13 cellular contexts compared by ENCODE assay signal in genomic region chr7:36690514-36691187, GRCh38. TPM values are rescaled to one million over a fixed set of nuclear protein-coding genes. Genes with fewer than 3 reads are reported as not detected.
DNase-seq lines count a peak whose midpoint lies in the region; ATAC-seq lines count a peak whose summit lies in the region.
"Had no signal": no experiment of that assay in that cellular context is flagged by ENCODE, and none has a peak within 500 bp of the region (broad histone marks: within the 10 kb centered on the region; RNA-seq: fewer than 3 reads in every experiment).

No MANE protein-coding gene starts in this region.

- H3K79me2 ChIP-seq in mesendoderm (ENCODE audit: control insufficient read depth, insufficient read depth, low read length) = no peaks in the 10 kb centered on the region

- CTCF ChIA-PET in activated naive CD4-positive, alpha-beta T cell treated with anti-CD3 and anti-CD28 coated beads, Interleukin-2, amount 10 ng/mL, durations not matched to agents 7 days and 5 days (lab: Charles Lee) = no interaction called here

- peaks cover 7 to 8% of the 10 kb centered on the region in 2 donors for H3K9me3 Mint-ChIP-seq in activated naive CD4-positive, alpha-beta T cell treated with anti-CD3 and anti-CD28 coated beads, Interleukin-2, amount 50 U/mL, for 72 hours
- H3K9me3 Mint-ChIP-seq in activated naive CD4-positive, alpha-beta T cell treated with anti-CD3 and anti-CD28 coated beads, Interleukin-2, amount 10 ng/mL, durations not matched to agents 7 days and 5 days = no peaks in the 10 kb centered on the region
- H3K9me3 Mint-ChIP-seq in activated naive CD8-positive, alpha-beta T cell (ENCODE audit: low read depth) = no peaks in the 10 kb centered on the region

- peaks cover 36% of the 10 kb centered on the region for H3K4me1 Mint-ChIP-seq in activated naive CD4-positive, alpha-beta T cell treated with anti-CD3 and anti-CD28 coated beads, Interleukin-2, amount 10 ng/mL, durations not matched to agents 7 days and 5 days
- H3K4me1 Mint-ChIP-seq in activated naive CD8-positive, alpha-beta T cell (ENCODE audit: low read depth) = peaks cover 64% of the 10 kb centered on the region

- no peak overlapping the region for H3K4me3 Mint-ChIP-seq in activated naive CD4-positive, alpha-beta T cell treated with anti-CD3 and anti-CD28 coated beads, Interleukin-2, amount 10 ng/mL, durations not matched to agents 7 days and 5 days
- peak overlapping the region; percentile 48 for H3K4me3 Mint-ChIP-seq in activated naive CD8-positive, alpha-beta T cell

- H3K36me3 Mint-ChIP-seq in activated naive CD4-positive, alpha-beta T cell treated with anti-CD3 and anti-CD28 coated beads, Interleukin-2, amount 50 U/mL, for 72 hours = peaks cover 6 to 10% of the 10 kb centered on the region in 2 donors
- H3K36me3 Mint-ChIP-seq in activated naive CD4-positive, alpha-beta T cell treated with anti-CD3 and anti-CD28 coated beads, Interleukin-2, amount 10 ng/mL, durations not matched to agents 7 days and 5 days = peaks cover 1% of the 10 kb centered on the region
- H3K36me3 Mint-ChIP-seq in activated naive CD8-positive, alpha-beta T cell = peaks cover 8% of the 10 kb centered on the region

- no peak overlapping the region for H2BK5ac ChIP-seq in mesendoderm (ENCODE audit: low read length)

- no peaks in the 10 kb centered on the region for H3K4me1 ChIP-seq in mesendoderm (ENCODE audit: control insufficient read depth, low read depth, low read length)

- H3K27me3 Mint-ChIP-seq in activated naive CD4-positive, alpha-beta T cell treated with anti-CD3 and anti-CD28 coated beads, Interleukin-2, amount 10 ng/mL, durations not matched to agents 7 days and 5 days = no peaks in the 10 kb centered on the region
- H3K27me3 Mint-ChIP-seq in activated naive CD8-positive, alpha-beta T cell = no peaks in the 10 kb centered on the region

- H4K5ac ChIP-seq in mesendoderm (ENCODE audit: low read length) = no peak overlapping the region

- no peak overlapping the region for H4K8ac ChIP-seq in mesendoderm (ENCODE audit: low read depth, low read length)

- H3K4me2 ChIP-seq in mesendoderm (ENCODE audit: low read length) = no peak overlapping the region

- H3K56ac ChIP-seq in mesendoderm (ENCODE audit: low read length) = no peak overlapping the region

- H2BK120ac ChIP-seq in mesendoderm (ENCODE audit: low read depth, low read length) = no peak overlapping the region

- no peak overlapping the region for H3K4me3 ChIP-seq in mesendoderm (ENCODE audit: low read length)
- H3K4me3 ChIP-seq: stomach had no signal

- in situ Hi-C loops in G401 (cut with HindIII; ENCODE audit: low sequenced_read_pairs) = no loop called here

- no peak overlapping the region for H3K4ac ChIP-seq in mesendoderm (ENCODE audit: low read depth, low read length)

- H3K27ac Mint-ChIP-seq in activated naive CD4-positive, alpha-beta T cell treated with anti-CD3 and anti-CD28 coated beads, Interleukin-2, amount 50 U/mL, for 72 hours = peak overlapping the region; percentile 24 to 67
- no peak overlapping the region for H3K27ac Mint-ChIP-seq in activated naive CD4-positive, alpha-beta T cell treated with anti-CD3 and anti-CD28 coated beads, Interleukin-2, amount 10 ng/mL, durations not matched to agents 7 days and 5 days
- H3K27ac Mint-ChIP-seq in activated naive CD8-positive, alpha-beta T cell = peak overlapping the region; percentile 97

- H3K79me1 ChIP-seq in mesendoderm (ENCODE audit: low read length) = no peaks in the 10 kb centered on the region

- WGBS in mesendoderm (ENCODE audit: extremely low coverage, insufficient coverage, low lambda C conversion rate) = no CpG with 5 or more reads among the region's 6 CpGs

- no peak overlapping the region for H3K23ac ChIP-seq in mesendoderm (ENCODE audit: low read length)

- no peaks in the 10 kb centered on the region for H3K27me3 ChIP-seq in mesendoderm (ENCODE audit: insufficient read depth, low read length, poor library complexity)
- H3K27me3 ChIP-seq: stomach had no signal

- no peak for DNase-seq in activated naive CD4-positive, alpha-beta T cell treated with anti-CD3 and anti-CD28 coated beads, Interleukin-2, amount 50 U/mL, for 72 hours (ENCODE audit: low spot score in 2 of 2)
- DNase-seq in activated naive CD4-positive, alpha-beta T cell treated with anti-CD3 and anti-CD28 coated beads, Interleukin-2, amount 10 ng/mL, durations not matched to agents 7 days and 5 days = no peak
- no peak for DNase-seq in stimulated activated naive CD8-positive, alpha-beta T cell treated with anti-CD3 and anti-CD28 coated beads, Interleukin-15, Interleukin-2, amounts not matched to agents 100 U/mL and 50 U/mL, for 24 hours
- DNase-seq in G401 (ENCODE audit: low spot score) = no peak
- DNase-seq in putamen (ENCODE audit: low spot score) = no peak
- no peak for DNase-seq in mesendoderm
- DNase-seq: activated CD4-positive, alpha-beta T cell treated with anti-CD3 and anti-CD28 coated beads for 1 hour; midbrain; NCI-H2107; stimulated activated CD4-positive, alpha-beta T cell treated with anti-CD3 and anti-CD28 coated beads, Interleukin-4, amount 100 ng/mL, for 1 hour; stomach had no signal

- H3K36me3 ChIP-seq in mesendoderm (ENCODE audit: control insufficient read depth, insufficient read depth, low read length) = no peaks in the 10 kb centered on the region
- H3K36me3 ChIP-seq: stomach had no signal

- no peak overlapping the region for H3K27ac ChIP-seq in mesendoderm (ENCODE audit: low read depth, low read length)
- H3K27ac ChIP-seq: stomach had no signal

- no peak overlapping the region for H2AK5ac ChIP-seq in mesendoderm (ENCODE audit: low read length)

- no peak overlapping the region for H2BK15ac ChIP-seq in mesendoderm (replicated peaks; ENCODE audit: low read depth)

- H3K9ac ChIP-seq in mesendoderm (ENCODE audit: low read length) = no peak overlapping the region

- H3K18ac ChIP-seq in mesendoderm (ENCODE audit: low read length) = no peak overlapping the region

- ATAC-seq in activated naive CD4-positive, alpha-beta T cell treated with anti-CD3 and anti-CD28 coated beads, Interleukin-2, amount 50 U/mL, for 72 hours = peak; percentile 52 to 67
- peak; percentile 45 for ATAC-seq in HG02870 (IDR thresholded peaks at IDR 0.05; ENCODE audit: unreplicated experiment)
- peak; percentile 30 for ATAC-seq in stimulated activated naive CD8-positive, alpha-beta T cell treated with anti-CD3 and anti-CD28 coated beads, Interleukin-15, Interleukin-2, amounts not matched to agents 100 U/mL and 50 U/mL, for 24 hours

RNA-seq across cellular contexts. Expression of gene AOAH, which starts 33.6 kb away (rescaled TPM):
- 1 to 10 TPM; 5.2 to 6.0 TPM for total RNA-seq in activated naive CD4-positive, alpha-beta T cell treated with anti-CD3 and anti-CD28 coated beads, Interleukin-2, amount 50 U/mL, for 72 hours
- total RNA-seq in G401 (2014; rRNA removed; shearing (Covaris generic)) = 3.2 and 5.2 TPM in 2 replicates
- polyA plus RNA-seq in mesendoderm (2013, experiment 1 of 2) = 0.06 TPM
- 0.13 TPM for polyA plus RNA-seq in mesendoderm (2013, experiment 2 of 2)
